Comparison of ENCODE assay signal across 8 cellular contexts in the genomic region with DNA sequence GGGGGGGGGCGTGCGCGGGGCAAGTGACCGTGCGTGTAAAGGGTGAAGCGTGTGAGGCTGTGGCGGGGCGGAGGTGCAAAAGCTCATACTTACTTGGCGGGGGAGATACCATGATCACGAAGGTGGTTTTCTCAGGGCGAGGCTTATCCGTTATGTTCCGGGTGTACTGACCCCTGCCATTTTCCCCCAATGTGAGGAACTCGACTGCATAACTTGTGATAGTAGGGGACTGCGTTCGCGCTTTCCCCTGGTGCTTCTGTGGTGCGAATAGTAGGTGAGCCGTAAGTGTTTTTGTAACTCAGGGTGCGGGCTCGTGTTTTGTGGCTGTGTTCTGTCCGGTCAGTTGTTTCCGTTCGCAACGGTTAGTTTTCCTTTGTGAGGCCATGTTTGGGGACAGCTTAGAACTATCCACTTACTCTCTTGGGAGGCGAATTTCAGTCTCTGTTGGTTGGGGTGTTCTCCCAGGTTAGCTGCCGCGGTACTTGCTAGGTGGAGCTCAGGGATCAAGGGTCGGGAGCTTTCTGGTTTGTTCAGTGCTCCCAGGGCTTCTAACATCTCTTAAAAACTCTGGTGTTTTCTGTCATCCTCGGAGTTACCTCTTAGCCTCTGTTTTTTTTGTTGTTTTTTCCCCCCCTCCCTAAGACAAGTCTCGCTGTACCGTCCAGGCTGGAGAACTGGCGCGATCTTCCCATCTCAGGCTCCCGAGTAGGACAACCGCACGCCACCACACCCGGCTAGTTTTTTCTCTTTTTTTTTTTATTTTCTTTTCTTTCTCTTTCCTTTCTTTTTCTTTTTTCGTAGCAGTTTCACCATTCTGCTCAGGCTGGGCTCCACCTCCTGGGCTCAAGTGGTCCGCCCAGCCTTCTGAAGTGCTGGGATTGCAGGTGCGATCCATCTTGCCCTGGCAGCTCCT. TPM values are rescaled to one million over a fixed set of nuclear protein-coding genes. Genes with fewer than 3 reads are reported as not detected.
DNase-seq lines count a peak whose midpoint lies in the region; ATAC-seq, FAIRE-seq and TF ChIP-seq lines count a peak whose summit lies in the region.
"Not testable (repeated sequence)": the region's sequence is repeated elsewhere in the genome, so short reads cannot be mapped to it uniquely, and the experiment has no call there.

No MANE protein-coding gene starts in this region.

- H3K4me3 Mint-ChIP-seq in CD8-positive, alpha-beta T cell = peak overlapping the region; percentile 91
- H3K4me3 Mint-ChIP-seq in activated CD8-positive, alpha-beta memory T cell treated with anti-CD3 and anti-CD28 coated beads, Interleukin-2, amount 10 ng/mL, durations not matched to agents 7 days and 5 days = peak overlapping the region; percentile 73

- peak overlapping the region in 3 of 4 experiments; percentile 29 to 67 (median 54); a peak in 5 of 7 replicates for H3K9ac ChIP-seq in H1 (replicated peaks in 1 of 4; ENCODE audit: extremely low read depth in 1 of 4, low read depth in 3 of 4, low read length in 3 of 4)

- peak overlapping the region; percentile 97 for H3K27ac Mint-ChIP-seq in CD8-positive, alpha-beta T cell
- peak overlapping the region; percentile 86 for H3K27ac Mint-ChIP-seq in activated CD8-positive, alpha-beta memory T cell treated with anti-CD3 and anti-CD28 coated beads, Interleukin-2, amount 10 ng/mL, durations not matched to agents 7 days and 5 days

- not testable (repeated sequence) for H3K4me1 ChIP-seq in CD8-positive, alpha-beta T cell (ENCODE audit: insufficient read depth, low read length); H1 (replicated peaks in 1 of 4; ENCODE audit: control insufficient read depth in 3 of 4, insufficient read depth in 4 of 4, low read length in 3 of 4)

- not testable (repeated sequence) for H3K18ac ChIP-seq in H1 (ENCODE audit: extremely low read depth, low read length)

- H3K4me2 ChIP-seq in H1 (ENCODE audit: insufficient read depth in 1 of 2, low read depth in 2 of 2, low read length in 2 of 2) = peak overlapping the region; percentile 64 to 66

- TF ChIP-seq POLR2A in H1 (IDR thresholded peaks at IDR 0.05; ENCODE audit: control extremely low read depth in 1 of 2, low read depth in 2 of 2, low read length in 2 of 2) = peak; percentile 98 to 99

- H2AFZ ChIP-seq in H1 (ENCODE audit: low read length) = not testable (repeated sequence)

- not testable (repeated sequence) for H3K9me3 Mint-ChIP-seq in CD8-positive, alpha-beta T cell; activated CD8-positive, alpha-beta memory T cell treated with anti-CD3 and anti-CD28 coated beads, Interleukin-2, amount 10 ng/mL, durations not matched to agents 7 days and 5 days (ENCODE audit: low read depth)

- not testable (repeated sequence) for TF ChIP-seq CTCF in CD8-positive, alpha-beta T cell (IDR thresholded peaks at IDR 0.05); GM20000 (IDR thresholded peaks at IDR 0.05; ENCODE audit: extremely low read depth, missing control alignments); H1 (IDR thresholded peaks at IDR 0.05; ENCODE audit: control extremely low read depth in 1 of 3, insufficient read depth in 1 of 3, low read depth in 1 of 3, low read length in 3 of 3)

- H3K36me3 Mint-ChIP-seq in CD8-positive, alpha-beta T cell; activated CD8-positive, alpha-beta memory T cell treated with anti-CD3 and anti-CD28 coated beads, Interleukin-2, amount 10 ng/mL, durations not matched to agents 7 days and 5 days: not testable (repeated sequence)

- POLR2A ChIA-PET in CD8-positive, alpha-beta T cell (lab: Charles Lee) = interaction anchor here (0.7 to 1.3 kb wide), 2 partner anchors 111 to 139 kb away, joined by 4 to 6 read pairs; no protein-coding TSS in a partner anchor
- POLR2A ChIA-PET in H1 (lab: Charles Lee; ENCODE audit: partially characterized antibody) = interaction anchor here (1.1 kb wide), 2 partner anchors 133 to 139 kb away, joined by 8 to 18 read pairs; no protein-coding TSS in a partner anchor

- not testable (repeated sequence) for H4K5ac ChIP-seq in H1 (ENCODE audit: insufficient read length, low read depth, low read length)

- CTCF ChIA-PET in CD8-positive, alpha-beta T cell (lab: Charles Lee); activated CD8-positive, alpha-beta memory T cell treated with anti-CD3 and anti-CD28 coated beads, Interleukin-2, amount 10 ng/mL, durations not matched to agents 7 days and 5 days (lab: Charles Lee); H1 (lab: Charles Lee; ENCODE audit: partially characterized antibody): not testable (repeated sequence)

- H3K14ac ChIP-seq in H1 (ENCODE audit: insufficient read length) = not testable (repeated sequence)

- not testable (repeated sequence) for H3K56ac ChIP-seq in H1 (replicated peaks; ENCODE audit: insufficient read length, low read depth, low read length)

- not testable (repeated sequence) for H3K4me1 Mint-ChIP-seq in CD8-positive, alpha-beta T cell (ENCODE audit: low read depth); activated CD8-positive, alpha-beta memory T cell treated with anti-CD3 and anti-CD28 coated beads, Interleukin-2, amount 10 ng/mL, durations not matched to agents 7 days and 5 days

- not testable (repeated sequence) for H2BK15ac ChIP-seq in H1 (ENCODE audit: low read length)

- peak overlapping the region; percentile 82 for H3K27ac ChIP-seq in CD8-positive, alpha-beta T cell (ENCODE audit: low read depth, low read length)
- H3K27ac ChIP-seq in H1 (ENCODE audit: low read depth, low read length) = peak overlapping the region; percentile 73; the same call in 1 of the 2 replicates

- not testable (repeated sequence) for H4K20me1 ChIP-seq in H1 (replicated peaks in 1 of 2; ENCODE audit: control insufficient read depth in 1 of 2, insufficient read depth in 2 of 2, low read length in 2 of 2)

- H3K23ac ChIP-seq in H1 (ENCODE audit: insufficient read length) = not testable (repeated sequence)

- peak overlapping the region; percentile 19; the same call in 1 of the 2 replicates for H4K8ac ChIP-seq in H1 (ENCODE audit: extremely low read depth, insufficient read depth, low read length)

- 1% methylated on average over 24 of the region's 41 CpGs; no CpG with 5 or more reads in 1 of the 2 experiments for WGBS in H1 (ENCODE audit: extremely low coverage in 1 of 2, insufficient coverage in 1 of 2, insufficient read length in 1 of 2, insufficient replicate concordance in 2 of 2, low coverage in 1 of 2, low lambda C conversion rate in 2 of 2, missing lambda C conversion rate in 1 of 2), 2 experiments

- H3K27me3 ChIP-seq in CD8-positive, alpha-beta T cell (ENCODE audit: insufficient read depth, low read length); H1 (replicated peaks in 1 of 4; ENCODE audit: control insufficient read depth in 3 of 4, extremely low read depth in 1 of 4, insufficient read depth in 3 of 4, low read length in 3 of 4): not testable (repeated sequence)

- not testable (repeated sequence) for FAIRE-seq in H1 (lab: Jason Lieb, UNC)

- not testable (repeated sequence) for H4K91ac ChIP-seq in H1 (replicated peaks; ENCODE audit: insufficient read length, low read length)

- H3K79me1 ChIP-seq in H1 (ENCODE audit: low read depth, low read length) = not testable (repeated sequence)

- H3K23me2 ChIP-seq in H1 (ENCODE audit: low read depth, low read length) = not testable (repeated sequence)

- H2AK5ac ChIP-seq in H1 (ENCODE audit: low read depth, low read length) = not testable (repeated sequence)

- not testable (repeated sequence) for H2BK20ac ChIP-seq in H1 (ENCODE audit: low read length)

- H3K27me3 Mint-ChIP-seq in CD8-positive, alpha-beta T cell (ENCODE audit: low read depth); activated CD8-positive, alpha-beta memory T cell treated with anti-CD3 and anti-CD28 coated beads, Interleukin-2, amount 10 ng/mL, durations not matched to agents 7 days and 5 days: not testable (repeated sequence)

- intact Hi-C loops in CD8-positive, alpha-beta T cell (cut with DNase I, micrococcal nuclease) = not testable (repeated sequence)

- peak; percentile 78 for ATAC-seq in CD8-positive, alpha-beta T cell
- ATAC-seq in HG03575 (IDR thresholded peaks at IDR 0.05; ENCODE audit: extremely low read depth, insufficient number of reproducible peaks, low FRiP score, unreplicated experiment) = peak; percentile 73
- peak; percentile 81 for ATAC-seq in activated CD8-positive, alpha-beta memory T cell treated with anti-CD3 and anti-CD28 coated beads, Interleukin-2, amount 10 ng/mL, durations not matched to agents 7 days and 5 days

- H3K4me3 ChIP-seq in CD8-positive, alpha-beta T cell (ENCODE audit: low read depth, low read length) = peak overlapping the region; percentile 68
- peak overlapping the region; percentile 31 to 58 (median 33); a peak in 6 of 8 replicates for H3K4me3 ChIP-seq in H1 (ENCODE audit: extremely low read depth in 1 of 4, insufficient read depth in 2 of 4, low read depth in 3 of 4, low read length in 4 of 4)

- DNase-seq in CD8-positive, alpha-beta T cell = peak; percentile 75 to 90 (median 83)
- peak; percentile 80 for DNase-seq in GM20000 (ENCODE audit: low spot score)
- peak; percentile 85 for DNase-seq in NK-92 treated with Interleukin-12 subunit alpha and Interleukin-12 subunit beta, amount 100 ng/mL, for 24 hours (lab: John Stamatoyannopoulos, UW)
- peak; percentile 95 for DNase-seq in activated CD8-positive, alpha-beta memory T cell treated with anti-CD3 and anti-CD28 coated beads, Interleukin-2, amount 10 ng/mL, durations not matched to agents 7 days and 5 days
- DNase-seq in H1 (ENCODE audit: low read depth in 1 of 2, low spot score in 2 of 2) = peak; percentile 83 to 96
- peak; percentile 93 to 99 for DNase-seq in lung microvascular endothelial cell (ENCODE audit: low read depth in 2 of 2)
- peak; percentile 96 for DNase-seq in stimulated activated CD4-positive, alpha-beta T cell treated with anti-CD3 and anti-CD28 coated beads, Interleukin-4, amount 100 ng/mL, for 24 hours

- not testable (repeated sequence) for H3K9me3 ChIP-seq in CD8-positive, alpha-beta T cell (ENCODE audit: low read length); H1 (ENCODE audit: insufficient read depth in 2 of 2, low read depth in 1 of 2, low read length in 1 of 2)

- H3K4ac ChIP-seq in H1 (replicated peaks; ENCODE audit: insufficient read length, low read depth, low read length) = not testable (repeated sequence)

- TF ChIP-seq RAD21 in H1 (IDR thresholded peaks at IDR 0.05 in 1 of 2, conservative IDR thresholded peaks at IDR 0.05 in 1 of 2; ENCODE audit: low read depth in 2 of 2, low read length in 2 of 2) = not testable (repeated sequence)

- TF ChIP-seq EP300 in H1 (IDR thresholded peaks at IDR 0.05; ENCODE audit: borderline replicate concordance in 1 of 2, low read depth in 2 of 2, low read length in 2 of 2) = peak in 1 of 2 experiments; percentile 53; a peak in 1 of 3 replicates

- not testable (repeated sequence) for H2BK5ac ChIP-seq in H1 (ENCODE audit: low read depth, low read length)

- not testable (repeated sequence) for H2BK120ac ChIP-seq in H1 (replicated peaks; ENCODE audit: low read depth, low read length)

- H3K36me3 ChIP-seq in CD8-positive, alpha-beta T cell (ENCODE audit: insufficient read depth, low read length); H1 (ENCODE audit: control insufficient read depth in 2 of 4, insufficient read depth in 4 of 4, low read length in 3 of 4): not testable (repeated sequence)

- H2BK12ac ChIP-seq in H1 (ENCODE audit: low read depth, low read length) = not testable (repeated sequence)

- not testable (repeated sequence) for H3K79me2 ChIP-seq in H1 (ENCODE audit: control insufficient read depth in 1 of 2, insufficient read depth in 2 of 2, low read length in 2 of 2)

RNA-seq across cellular contexts. Expression of a gene that starts 39.3 kb away (rescaled TPM):
- not detected for total RNA-seq in CD8-positive, alpha-beta T cell
- not detected for total RNA-seq in activated CD8-positive, alpha-beta memory T cell treated with anti-CD3 and anti-CD28 coated beads, Interleukin-2, amount 10 ng/mL, durations not matched to agents 7 days and 5 days
- not detected in 2 replicates for total RNA-seq in H1 (2021; fragmentation: NEBNext Ultra II Directional; extraction: Animal tissue kit (Norgen Biotek cat#: 25700))
- not detected in 2 replicates for polyA plus RNA-seq in H1 (2011; rRNA removed)
- polyA plus RNA-seq in H1 (2011; cell fraction: cytosol; rRNA removed) = not detected
- not detected for polyA plus RNA-seq in H1 (2011; cell fraction: nucleus; rRNA removed)
- not detected in 4 replicates for polyA plus RNA-seq in H1 (2012, experiment 1 of 2)
- not detected for polyA plus RNA-seq in H1 (2012, experiment 2 of 2)
- polyA plus RNA-seq in H1 (2013, experiment 1 of 2) = not detected
- not detected for polyA plus RNA-seq in H1 (2013, experiment 2 of 2)
- polyA minus RNA-seq in H1 (2011; rRNA and poly(A)+ RNA removed) = not detected in 2 replicates
- not detected for polyA minus RNA-seq in H1 (2011; cell fraction: cytosol; rRNA and poly(A)+ RNA removed)
- polyA minus RNA-seq in H1 (2011; cell fraction: nucleus; rRNA and poly(A)+ RNA removed) = not detected
- not detected in 2 replicates for total RNA-seq in lung microvascular endothelial cell

RNA-seq across cellular contexts. Expression of a gene that starts 48.7 kb away (rescaled TPM):
- 10 to 100 TPM; 46.2 to 53.5 TPM for total RNA-seq in CD8-positive, alpha-beta T cell
- 10 to 100 TPM; 28.9 to 36.9 TPM for total RNA-seq in activated CD8-positive, alpha-beta memory T cell treated with anti-CD3 and anti-CD28 coated beads, Interleukin-2, amount 10 ng/mL, durations not matched to agents 7 days and 5 days
- 9.3 and 9.4 TPM in 2 replicates for total RNA-seq in H1 (2021; fragmentation: NEBNext Ultra II Directional; extraction: Animal tissue kit (Norgen Biotek cat#: 25700))
- polyA plus RNA-seq in H1 (2011; rRNA removed) = 3.8 and 7.9 TPM in 2 replicates
- polyA plus RNA-seq in H1 (2011; cell fraction: cytosol; rRNA removed) = 6.4 TPM
- 17.2 TPM for polyA plus RNA-seq in H1 (2011; cell fraction: nucleus; rRNA removed)
- polyA plus RNA-seq in H1 (2012, experiment 1 of 2) = 6.4 to 8.0 TPM (median 6.9 TPM) in 4 replicates
- polyA plus RNA-seq in H1 (2012, experiment 2 of 2) = 0.75 TPM
- polyA plus RNA-seq in H1 (2013, experiment 1 of 2) = 3.7 TPM
- polyA plus RNA-seq in H1 (2013, experiment 2 of 2) = 3.2 TPM
- polyA minus RNA-seq in H1 (2011; rRNA and poly(A)+ RNA removed) = 13.0 and 17.4 TPM in 2 replicates
- polyA minus RNA-seq in H1 (2011; cell fraction: cytosol; rRNA and poly(A)+ RNA removed) = 4.5 TPM
- 7.6 TPM for polyA minus RNA-seq in H1 (2011; cell fraction: nucleus; rRNA and poly(A)+ RNA removed)
- 25.9 and 43.1 TPM in 2 replicates for total RNA-seq in lung microvascular endothelial cell

Comparison
In these comparisons a context has a peak if more than half of its experiments do, and no peak if none do; other contexts are left out.
1. Peak in every context shown above with its lines: DNase-seq, ATAC-seq, H3K4me3 ChIP-seq and H3K27ac ChIP-seq.